In genomic region chr10:62054408-62054807, GRCh38 we compare ENCODE assay signal across 8 cellular contexts.
DNase-seq lines count a peak whose midpoint lies in the region; ATAC-seq and TF ChIP-seq lines count a peak whose summit lies in the region.

No MANE protein-coding gene starts in this region.

- peaks cover 37% of the 10 kb centered on the region for H3K36me3 ChIP-seq in CD4-positive, alpha-beta memory T cell (ENCODE audit: insufficient read depth, low read length)
- peaks cover 0 to 10% of the 10 kb centered on the region in 2 donors for H3K36me3 ChIP-seq in adrenal gland (replicated peaks in 1 of 2)

- H3K4me3 Mint-ChIP-seq in CD4-positive, alpha-beta memory T cell, result peak overlapping the region; percentile 57 to 93 (median 75)
- peak overlapping the region; percentile 94 for H3K4me3 Mint-ChIP-seq in activated CD4-positive, alpha-beta memory T cell treated with anti-CD3 and anti-CD28 coated beads for 36 hours
- H3K4me3 Mint-ChIP-seq in natural killer cell treated with Interleukin-12 subunit alpha and Interleukin-12 subunit beta and Interleukin-15 and Interleukin-18, amount 100 ng/mL, for 72 hours, result peak overlapping the region; percentile 82

- POLR2A ChIA-PET in CD4-positive, alpha-beta memory T cell (lab: Charles Lee; ENCODE audit: partially characterized antibody), result interaction anchor here (0.6 to 3.4 kb wide), 17 partner anchors 11 to 193 kb away, joined by 3 to 20 read pairs (median 4); partner anchors contain the start of gene ARID5B
- POLR2A ChIA-PET in activated CD4-positive, alpha-beta memory T cell treated with anti-CD3 and anti-CD28 coated beads for 36 hours (lab: Charles Lee), result interaction anchor here (0.7 to 10.5 kb wide), 23 partner anchors 8 to 1213 kb away, joined by 3 to 268 read pairs (median 5); partner anchors contain the start of gene ARID5B

- CTCF ChIA-PET in CD4-positive, alpha-beta memory T cell (lab: Charles Lee; ENCODE audit: partially characterized antibody), result interaction anchor here (0.6 to 3.3 kb wide), 11 partner anchors 8 to 191 kb away, joined by 3 to 45 read pairs (median 5); no protein-coding TSS in a partner anchor
- CTCF ChIA-PET in activated CD4-positive, alpha-beta memory T cell treated with anti-CD3 and anti-CD28 coated beads for 36 hours (lab: Charles Lee), result interaction anchor here (0.6 to 7.4 kb wide), 11 partner anchors 8 to 190 kb away, joined by 3 to 50 read pairs (median 6); no protein-coding TSS in a partner anchor

- no peak for TF ChIP-seq POLR2A in adrenal gland (IDR thresholded peaks at IDR 0.05)

- DNase-seq in CD4-positive, alpha-beta memory T cell, result peak in 1 of 5 donors; percentile 12
- no peak for DNase-seq in activated CD4-positive, alpha-beta memory T cell treated with anti-CD3 and anti-CD28 coated beads for 36 hours
- no peak for DNase-seq in natural killer cell treated with Interleukin-12 subunit alpha and Interleukin-12 subunit beta and Interleukin-15 and Interleukin-18, amount 100 ng/mL, for 72 hours (ENCODE audit: low spot score)
- DNase-seq in adrenal gland (no peak), Kasumi-1 (lab: John Stamatoyannopoulos, UW) (no peak), epidermal melanocyte (ENCODE audit: insufficient read length, low spot score) (no peak)

- H3K4me1 Mint-ChIP-seq in CD4-positive, alpha-beta memory T cell, result peaks cover 54 to 98% (median 79%) of the 10 kb centered on the region in 4 donors
- peaks cover 77% of the 10 kb centered on the region for H3K4me1 Mint-ChIP-seq in activated CD4-positive, alpha-beta memory T cell treated with anti-CD3 and anti-CD28 coated beads for 36 hours (ENCODE audit: low read depth)
- H3K4me1 Mint-ChIP-seq in natural killer cell treated with Interleukin-12 subunit alpha and Interleukin-12 subunit beta and Interleukin-15 and Interleukin-18, amount 100 ng/mL, for 72 hours (ENCODE audit: low read depth in 2 of 2), result peaks cover 73 to 84% of the 10 kb centered on the region in 2 donors

- H3K27me3 Mint-ChIP-seq in CD4-positive, alpha-beta memory T cell, result no peaks in the 10 kb centered on the region
- no peaks in the 10 kb centered on the region for H3K27me3 Mint-ChIP-seq in activated CD4-positive, alpha-beta memory T cell treated with anti-CD3 and anti-CD28 coated beads for 36 hours
- no peaks in the 10 kb centered on the region for H3K27me3 Mint-ChIP-seq in natural killer cell treated with Interleukin-12 subunit alpha and Interleukin-12 subunit beta and Interleukin-15 and Interleukin-18, amount 100 ng/mL, for 72 hours

- H3K9me3 ChIP-seq in CD4-positive, alpha-beta memory T cell (ENCODE audit: control insufficient read depth in 1 of 2, low read length in 2 of 2), result no peaks in the 10 kb centered on the region
- no peaks in the 10 kb centered on the region for H3K9me3 ChIP-seq in adrenal gland (replicated peaks in 1 of 3)

- peak; percentile 38 for ATAC-seq in GM21526 (IDR thresholded peaks at IDR 0.05; ENCODE audit: low FRiP score, unreplicated experiment)
- ATAC-seq in natural killer cell treated with Interleukin-12 subunit alpha and Interleukin-12 subunit beta and Interleukin-15 and Interleukin-18, amount 100 ng/mL, for 72 hours, result peak; percentile 48 to 59
- no peak for ATAC-seq in HG02840 (IDR thresholded peaks at IDR 0.05; ENCODE audit: low FRiP score, unreplicated experiment)

- peaks cover 82% of the 10 kb centered on the region for H3K4me1 ChIP-seq in CD4-positive, alpha-beta memory T cell (ENCODE audit: insufficient read depth, low read length)
- H3K4me1 ChIP-seq in adrenal gland (replicated peaks in 1 of 2), result peaks cover 10 to 66% of the 10 kb centered on the region in 2 donors

- peak overlapping the region in 1 of 2 donors; percentile 39 for H3K4me3 ChIP-seq in CD4-positive, alpha-beta memory T cell (ENCODE audit: low read length in 2 of 2)
- H3K4me3 ChIP-seq in adrenal gland, result no peak overlapping the region

- intact Hi-C loops in CD4-positive, alpha-beta memory T cell (cut with micrococcal nuclease), result no loop called here
- intact Hi-C loops in activated CD4-positive, alpha-beta memory T cell treated with anti-CD3 and anti-CD28 coated beads for 36 hours (cut with micrococcal nuclease), result loop anchor here (10.0 kb wide), 1 partner anchor 680 kb away; no protein-coding TSS in a partner anchor
- intact Hi-C loops in adrenal gland (cut with DNase I), result no loop called here

- H3K27ac ChIP-seq in CD4-positive, alpha-beta memory T cell (ENCODE audit: low read depth, low read length), result peak overlapping the region; percentile 50
- H3K27ac ChIP-seq in adrenal gland, result peak overlapping the region in 1 of 5 donors; percentile 1

- no peaks in the 10 kb centered on the region for H3K27me3 ChIP-seq in CD4-positive, alpha-beta memory T cell (ENCODE audit: insufficient read depth, low read length)
- no peaks in the 10 kb centered on the region for H3K27me3 ChIP-seq in adrenal gland

- H3K27ac Mint-ChIP-seq in CD4-positive, alpha-beta memory T cell, result peak overlapping the region; percentile 62 to 100 (median 93)
- peak overlapping the region; percentile 96 for H3K27ac Mint-ChIP-seq in activated CD4-positive, alpha-beta memory T cell treated with anti-CD3 and anti-CD28 coated beads for 36 hours
- H3K27ac Mint-ChIP-seq in natural killer cell treated with Interleukin-12 subunit alpha and Interleukin-12 subunit beta and Interleukin-15 and Interleukin-18, amount 100 ng/mL, for 72 hours, result peak overlapping the region; percentile 90 to 92

- TF ChIP-seq CTCF in adrenal gland (IDR thresholded peaks at IDR 0.05), result no peak

- peaks cover 0 to 2% (median 0%) of the 10 kb centered on the region in 8 donors for H3K9me3 Mint-ChIP-seq in CD4-positive, alpha-beta memory T cell
- no peaks in the 10 kb centered on the region for H3K9me3 Mint-ChIP-seq in activated CD4-positive, alpha-beta memory T cell treated with anti-CD3 and anti-CD28 coated beads for 36 hours
- H3K9me3 Mint-ChIP-seq in natural killer cell treated with Interleukin-12 subunit alpha and Interleukin-12 subunit beta and Interleukin-15 and Interleukin-18, amount 100 ng/mL, for 72 hours, result no peaks in the 10 kb centered on the region

- peaks cover 68 to 81% of the 10 kb centered on the region in 2 donors for H3K36me3 Mint-ChIP-seq in CD4-positive, alpha-beta memory T cell
- H3K36me3 Mint-ChIP-seq in activated CD4-positive, alpha-beta memory T cell treated with anti-CD3 and anti-CD28 coated beads for 36 hours, result peaks cover 100% of the 10 kb centered on the region
- H3K36me3 Mint-ChIP-seq in natural killer cell treated with Interleukin-12 subunit alpha and Interleukin-12 subunit beta and Interleukin-15 and Interleukin-18, amount 100 ng/mL, for 72 hours, result peaks cover 41% of the 10 kb centered on the region
